5 cellular contexts compared by ENCODE assay signal in genomic region chr4:70898581-70898980, GRCh38. TPM values are rescaled to one million over a fixed set of nuclear protein-coding genes. Genes with fewer than 3 reads are reported as not detected.
DNase-seq lines count a peak whose midpoint lies in the region; ATAC-seq and TF ChIP-seq lines count a peak whose summit lies in the region.
"Not testable (repeated sequence)": the region's sequence is repeated elsewhere in the genome, so short reads cannot be mapped to it uniquely, and the experiment has no call there.

No MANE protein-coding gene starts in this region.

- not testable (repeated sequence) for TF ChIP-seq POLR2A in thyroid gland (IDR thresholded peaks at IDR 0.05)

- not testable (repeated sequence) for H3K4me3 ChIP-seq in left lung; lung; neural progenitor cell; thyroid gland (replicated peaks in 1 of 3)

- H3K4me3 Mint-ChIP-seq in neural progenitor cell: not testable (repeated sequence)

- DNase-seq in DMS79 treated with DMSO at 0.1 percent for 48 hours (lab: John Stamatoyannopoulos, UW): peak; percentile 27
- DNase-seq in left lung: peak in 1 of 2 donors; percentile 60
- peak; percentile 44 for DNase-seq in lung (ENCODE audit: low spot score)
- not testable (repeated sequence) for DNase-seq in neural progenitor cell (ENCODE audit: low spot score)
- DNase-seq in thyroid gland: peak; percentile 17

- H3K4me1 Mint-ChIP-seq in neural progenitor cell: peaks cover 34% of the 10 kb centered on the region

- not testable (repeated sequence) for H3K36me3 ChIP-seq in left lung; lung (ENCODE audit: control insufficient read depth in 2 of 2, insufficient read depth in 2 of 2, low read length in 2 of 2); neural progenitor cell; thyroid gland

- not testable (repeated sequence) for H3K27ac ChIP-seq in left lung; lung (ENCODE audit: low read depth in 1 of 2, low read length in 1 of 2); neural progenitor cell; thyroid gland

- H3K27ac Mint-ChIP-seq in neural progenitor cell: peak overlapping the region; percentile 68

- H3K9me3 ChIP-seq in left lung; lung (ENCODE audit: control insufficient read depth in 2 of 2, insufficient read depth in 1 of 2, low read length in 1 of 2); neural progenitor cell (ENCODE audit: low read depth); thyroid gland: not testable (repeated sequence)

- H3F3A ChIP-seq in neural progenitor cell (ENCODE audit: low read depth): not testable (repeated sequence)

- not testable (repeated sequence) for H3K9me3 Mint-ChIP-seq in neural progenitor cell

- ATAC-seq in left lung: peak; percentile 1
- not testable (repeated sequence) for ATAC-seq in lung (ENCODE audit: insufficient read depth, low FRiP score)

- H3K36me3 Mint-ChIP-seq in neural progenitor cell: not testable (repeated sequence)

- H3K27me3 Mint-ChIP-seq in neural progenitor cell (ENCODE audit: insufficient read depth, low read depth): not testable (repeated sequence)

- not testable (repeated sequence) for H2AFZ ChIP-seq in neural progenitor cell (replicated peaks)

- not testable (repeated sequence) for H4K20me1 ChIP-seq in neural progenitor cell (ENCODE audit: low read depth)

- peaks cover 0 to 13% of the 10 kb centered on the region in 2 donors for H3K4me1 ChIP-seq in left lung
- H3K4me1 ChIP-seq in lung (ENCODE audit: control insufficient read depth in 2 of 2, insufficient read depth in 2 of 2, low read length in 2 of 2); neural progenitor cell: not testable (repeated sequence)
- H3K4me1 ChIP-seq in thyroid gland: peaks cover 3 to 11% of the 10 kb centered on the region in 2 donors

- intact Hi-C loops in left lung (cut with DNase I); thyroid gland (cut with DNase I): not testable (repeated sequence)

- not testable (repeated sequence) for H3K27me3 ChIP-seq in left lung; lung (ENCODE audit: control insufficient read depth, insufficient read depth); neural progenitor cell; thyroid gland

- not testable (repeated sequence) for TF ChIP-seq CTCF in left lung (IDR thresholded peaks at IDR 0.05); lung (IDR thresholded peaks at IDR 0.05; ENCODE audit: control extremely low read depth, extremely low read depth); neural progenitor cell (IDR thresholded peaks at IDR 0.05); thyroid gland (IDR thresholded peaks at IDR 0.05)

- not testable (repeated sequence) for H3K4me2 ChIP-seq in neural progenitor cell

- H3K79me2 ChIP-seq in neural progenitor cell (ENCODE audit: low read depth): peaks cover 11% of the 10 kb centered on the region

- not testable (repeated sequence) for H3K9ac ChIP-seq in neural progenitor cell

- 68 to 81% methylated on average over 6 of the region's 6 CpGs for WGBS in lung, 2 donors
- WGBS in thyroid gland, 2 donors: 61 to 74% methylated on average over 6 of the region's 6 CpGs

RNA-seq across cellular contexts. Expression of gene MOB1B, which starts 3.6 kb away (rescaled TPM):
- total RNA-seq in left lung (10 to 100 TPM; 28.3 to 33.6 TPM), lung (10 to 100 TPM; 24.4 to 51.0 TPM), neural progenitor cell (ENCODE audit: low replicate concordance) (18.9 and 30.6 TPM in 2 replicates), thyroid gland (10 to 100 TPM; 24.1 to 33.9 (median 29.6) TPM)
- polyA plus RNA-seq in lung: 1 to 10 TPM; 6.1 to 7.7 TPM

RNA-seq across cellular contexts. Expression of gene GRSF1, which starts 58.9 kb away (rescaled TPM):
- total RNA-seq in left lung (10 to 100 TPM; 60.3 to 74.5 TPM), lung (10 to 100 TPM; 50.3 to 64.6 TPM), neural progenitor cell (ENCODE audit: low replicate concordance) (87.4 and 136 TPM in 2 replicates), thyroid gland (10 to 100 TPM; 59.7 to 69.6 (median 67.0) TPM)
- 10 to 100 TPM; 28.5 to 44.7 TPM for polyA plus RNA-seq in lung
